In the genomic region with DNA sequence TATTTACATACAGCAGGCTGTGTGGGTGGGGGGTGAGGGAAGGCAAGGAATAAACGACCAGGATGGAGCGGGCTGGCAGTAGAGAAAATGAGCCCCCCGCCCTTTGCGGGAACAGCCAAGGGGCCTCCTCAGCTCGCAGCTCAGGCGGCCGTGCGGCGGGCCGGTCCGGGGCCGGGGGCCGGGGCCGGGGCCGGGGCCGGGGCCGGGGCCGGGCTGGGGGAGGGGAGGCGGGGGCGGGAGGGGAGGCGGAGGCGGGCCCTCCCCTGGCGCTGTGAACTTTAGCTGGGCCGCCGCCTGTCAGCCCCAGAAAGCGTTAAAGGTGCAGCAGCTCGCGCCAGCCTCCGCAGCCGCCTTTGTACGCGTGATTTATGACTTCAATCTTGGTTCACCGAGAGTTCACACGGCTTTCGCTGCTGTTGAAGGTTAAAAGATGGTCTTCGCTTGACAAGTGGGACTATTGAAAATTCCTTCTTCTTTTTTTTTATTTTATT, we compare ENCODE assay signal across 9 cellular contexts. TPM values are rescaled to one million over a fixed set of nuclear protein-coding genes. Genes with fewer than 3 reads are reported as not detected.
DNase-seq lines count a peak whose midpoint lies in the region; ATAC-seq and TF ChIP-seq lines count a peak whose summit lies in the region.
"Had no signal": no experiment of that assay in that cellular context is flagged by ENCODE, and none has a peak within 500 bp of the region (broad histone marks: within the 10 kb centered on the region; RNA-seq: fewer than 3 reads in every experiment).

No MANE protein-coding gene starts in this region.

- ATAC-seq in GM23338 (peak; percentile 56; the same call in 2 of the 3 replicates), GM21528 (IDR thresholded peaks at IDR 0.05; ENCODE audit: low FRiP score, unreplicated experiment) (no peak), PC-3 (no peak), left ventricle myocardium superior (no peak)

- POLR2A ChIA-PET in PC-3 (lab: Charles Lee; ENCODE audit: unreplicated experiment), result no interaction called here

- H3F3A ChIP-seq in GM23338 (replicated peaks; ENCODE audit: low read depth), result 0 out of 2 replicates have a peak, but pooled peaks cover 9% of the 10 kb centered on the region
- no peaks in the 10 kb centered on the region for H3F3A ChIP-seq in PC-3 (ENCODE audit: low read length, unreplicated experiment)

- CTCF ChIA-PET in PC-3 (lab: Charles Lee), result no interaction called here

- H3K79me2 ChIP-seq in GM23338 (replicated peaks; ENCODE audit: insufficient read depth) (no peaks in the 10 kb centered on the region), PC-3 (ENCODE audit: low read length) (no peaks in the 10 kb centered on the region)

- peaks cover 39% of the 10 kb centered on the region for H3K4me1 Mint-ChIP-seq in GM23338
- H3K4me1 Mint-ChIP-seq in T-helper 2 cell treated with Interferon-gamma antibody and Interleukin-4, amounts not matched to agents 5 μg/mL and 100 μg/mL, for 36 hours (ENCODE audit: low read depth), result peaks cover 21% of the 10 kb centered on the region

- H3K9me3 ChIP-seq in PC-3 (ENCODE audit: low read length), result no peaks in the 10 kb centered on the region

- intact Hi-C loops in PC-3 (cut with micrococcal nuclease), result no loop called here
- intact Hi-C loops in left ventricle myocardium superior (cut with micrococcal nuclease), result no loop called here

- peak overlapping the region; percentile 53 for H3K4me3 Mint-ChIP-seq in GM23338
- H3K4me3 Mint-ChIP-seq in T-helper 2 cell treated with Interferon-gamma antibody and Interleukin-4, amounts not matched to agents 5 μg/mL and 100 μg/mL, for 36 hours, result peak overlapping the region; percentile 75

- H3K27ac ChIP-seq in GM23338 (ENCODE audit: low read depth) (no peak overlapping the region), PC-3 (ENCODE audit: low read length) (no peak overlapping the region)

- H3K27me3 ChIP-seq in GM23338 (ENCODE audit: insufficient read depth) (peaks cover 99% of the 10 kb centered on the region), PC-3 (ENCODE audit: low read length) (no peaks in the 10 kb centered on the region; the same call in 1 of the 2 replicates)

- peaks cover 97% of the 10 kb centered on the region for H3K27me3 Mint-ChIP-seq in GM23338 (ENCODE audit: insufficient read depth, low read depth, poor library complexity)
- peaks cover 36% of the 10 kb centered on the region for H3K27me3 Mint-ChIP-seq in T-helper 2 cell treated with Interferon-gamma antibody and Interleukin-4, amounts not matched to agents 5 μg/mL and 100 μg/mL, for 36 hours (ENCODE audit: low read depth)

- H3K36me3 Mint-ChIP-seq in GM23338 (ENCODE audit: low read depth), result no peaks in the 10 kb centered on the region
- peaks cover 5% of the 10 kb centered on the region for H3K36me3 Mint-ChIP-seq in T-helper 2 cell treated with Interferon-gamma antibody and Interleukin-4, amounts not matched to agents 5 μg/mL and 100 μg/mL, for 36 hours (ENCODE audit: low read depth)

- H3K9ac ChIP-seq in PC-3 (ENCODE audit: low read length), result no peak overlapping the region

- H4K20me1 ChIP-seq in GM23338 (replicated peaks; ENCODE audit: insufficient read depth) (no peaks in the 10 kb centered on the region; the same call in 1 of the 2 replicates), PC-3 (ENCODE audit: low read length) (no peaks in the 10 kb centered on the region)

- H3K36me3 ChIP-seq in GM23338 (ENCODE audit: insufficient read depth) (no peaks in the 10 kb centered on the region), PC-3 (ENCODE audit: low read depth, low read length) (no peaks in the 10 kb centered on the region)

- H3K4me1 ChIP-seq in GM23338 (ENCODE audit: insufficient read depth) (peaks cover 43% of the 10 kb centered on the region), PC-3 (ENCODE audit: insufficient read depth, low read length) (no peaks in the 10 kb centered on the region)

- no peak overlapping the region for H3K27ac Mint-ChIP-seq in GM23338
- H3K27ac Mint-ChIP-seq in T-helper 2 cell treated with Interferon-gamma antibody and Interleukin-4, amounts not matched to agents 5 μg/mL and 100 μg/mL, for 36 hours, result peak overlapping the region; percentile 87

- H3K9me3 Mint-ChIP-seq in GM23338, result no peaks in the 10 kb centered on the region; the same call in 2 of the 3 replicates
- no peaks in the 10 kb centered on the region for H3K9me3 Mint-ChIP-seq in T-helper 2 cell treated with Interferon-gamma antibody and Interleukin-4, amounts not matched to agents 5 μg/mL and 100 μg/mL, for 36 hours
- H3K9me3 Mint-ChIP-seq: dendritic cell treated with granulocyte-macrophage colony-stimulating factor and Interleukin-4, amounts not matched to agents 40 ng/mL and 50 ng/mL, for 4 days had no signal

- H3K4me3 ChIP-seq in GM23338, result peak overlapping the region; percentile 41
- no peak overlapping the region for H3K4me3 ChIP-seq in PC-3 (ENCODE audit: low read length)

- no TSS peak for BruUV-seq in PC-3 (replicated peaks; lab: Mats Ljungman, UMichigan)

- H3K9me2 ChIP-seq in GM23338 (ENCODE audit: insufficient read depth), result no peaks in the 10 kb centered on the region
- H3K9me2 ChIP-seq in PC-3 (replicated peaks; ENCODE audit: low read length), result no peaks in the 10 kb centered on the region

- H2AFZ ChIP-seq in GM23338, result no peak overlapping the region
- no peak overlapping the region for H2AFZ ChIP-seq in PC-3 (ENCODE audit: low read length)

- TF ChIP-seq CTCF in GM23338 (conservative IDR thresholded peaks at IDR 0.05; ENCODE audit: low read depth in 2 of 2) (no peak), PC-3 (conservative IDR thresholded peaks at IDR 0.05; ENCODE audit: low read depth, low read length) (no peak)

- peak overlapping the region; percentile 66; the same call in 1 of the 2 replicates for H3K4me2 ChIP-seq in GM23338
- H3K4me2 ChIP-seq in PC-3 (ENCODE audit: low read length), result no peak overlapping the region

- DNase-seq in GM23338 (ENCODE audit: low spot score), result peak; percentile 46
- peak; percentile 15 for DNase-seq in T-helper 2 cell treated with Interferon-gamma antibody and Interleukin-4, amounts not matched to agents 5 μg/mL and 100 μg/mL, for 36 hours (ENCODE audit: low spot score)
- DNase-seq in ecto neural progenitor cell (ENCODE audit: low spot score), result peak; percentile 67
- peak; percentile 7 to 16 for DNase-seq in stimulated activated CD4-positive, alpha-beta T cell treated with anti-CD3 and anti-CD28 coated beads, Interleukin-15, amount 100 ng/mL, for 48 hours (ENCODE audit: low read depth in 2 of 2)
- no peak for DNase-seq in NK-92 treated with Interleukin-12 subunit alpha and Interleukin-12 subunit beta, amount 100 ng/mL, for 24 hours (lab: John Stamatoyannopoulos, UW)
- no peak for DNase-seq in PC-3
- DNase-seq in left ventricle myocardium superior, result no peak

TF ChIP-seq in GM23338, 12 proteins besides CTCF, POLR2A, EP300 and RAD21:
- TF ChIP-seq CREB1 (CRISPR knock-in tag; IDR thresholded peaks at IDR 0.05; ENCODE audit: low read depth) (no peak), JUNB (IDR thresholded peaks at IDR 0.05; ENCODE audit: unreplicated experiment) (no peak), ZNF331 (CRISPR knock-in tag; IDR thresholded peaks at IDR 0.05; ENCODE audit: low read depth) (no peak), POLR2AphosphoS5 (IDR thresholded peaks at IDR 0.05; ENCODE audit: low read depth) (no peak), EZH2 (IDR thresholded peaks at IDR 0.05; ENCODE audit: low read depth, unreplicated experiment) (no peak), STAT1 (IDR thresholded peaks at IDR 0.05; ENCODE audit: unreplicated experiment) (no peak), NANOG (IDR thresholded peaks at IDR 0.05; ENCODE audit: borderline replicate concordance) (no peak), ZNF114 (CRISPR knock-in tag; IDR thresholded peaks at IDR 0.05) (no peak)
- TF ChIP-seq, protein P1, sequence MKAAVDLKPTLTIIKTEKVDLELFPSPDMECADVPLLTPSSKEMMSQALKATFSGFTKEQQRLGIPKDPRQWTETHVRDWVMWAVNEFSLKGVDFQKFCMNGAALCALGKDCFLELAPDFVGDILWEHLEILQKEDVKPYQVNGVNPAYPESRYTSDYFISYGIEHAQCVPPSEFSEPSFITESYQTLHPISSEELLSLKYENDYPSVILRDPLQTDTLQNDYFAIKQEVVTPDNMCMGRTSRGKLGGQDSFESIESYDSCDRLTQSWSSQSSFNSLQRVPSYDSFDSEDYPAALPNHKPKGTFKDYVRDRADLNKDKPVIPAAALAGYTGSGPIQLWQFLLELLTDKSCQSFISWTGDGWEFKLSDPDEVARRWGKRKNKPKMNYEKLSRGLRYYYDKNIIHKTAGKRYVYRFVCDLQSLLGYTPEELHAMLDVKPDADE (IDR thresholded peaks at IDR 0.05), result no peak

RNA-seq across cellular contexts. Expression of gene HOXC4, which starts 28.8 kb away (rescaled TPM):
- total RNA-seq in GM23338 (2014; rRNA removed; shearing (Covaris generic)), result not detected in 2 replicates
- not detected in 2 replicates for polyA plus RNA-seq in GM23338 (2016; fragmentation: Nextera tagmentation; extraction: Ambion mirVana)
- total RNA-seq in PC-3 (2014; rRNA removed) (1.8 and 2.6 TPM in 2 replicates), left ventricle myocardium superior (not detected)

RNA-seq across cellular contexts. Expression of gene HOXC5, which starts 49.6 kb away (rescaled TPM):
- not detected in 2 replicates for total RNA-seq in GM23338 (2014; rRNA removed; shearing (Covaris generic))
- not detected in 2 replicates for polyA plus RNA-seq in GM23338 (2016; fragmentation: Nextera tagmentation; extraction: Ambion mirVana)
- 0.26 and 0.29 TPM in 2 replicates for total RNA-seq in PC-3 (2014; rRNA removed)
- not detected for total RNA-seq in left ventricle myocardium superior

RNA-seq across cellular contexts. Expression of gene HOXC6, which starts 54.2 kb away (rescaled TPM):
- total RNA-seq in GM23338 (2014; rRNA removed; shearing (Covaris generic)), result not detected in 2 replicates
- polyA plus RNA-seq in GM23338 (2016; fragmentation: Nextera tagmentation; extraction: Ambion mirVana), result not detected in 2 replicates
- total RNA-seq in PC-3 (2014; rRNA removed) (2.8 and 5.3 TPM in 2 replicates), left ventricle myocardium superior (0.15 TPM)

Comparison
In these comparisons a context has a peak if more than half of its experiments do, and no peak if none do; other contexts are left out.
1. DNase-seq: peak in GM23338 (single experiment), T-helper 2 cell treated with Interferon-gamma antibody and Interleukin-4, amounts not matched to agents 5 μg/mL and 100 μg/mL, for 36 hours (single experiment), ecto neural progenitor cell (single experiment) and stimulated activated CD4-positive, alpha-beta T cell treated with anti-CD3 and anti-CD28 coated beads, Interleukin-15, amount 100 ng/mL, for 48 hours (2 of 2); none in NK-92 treated with Interleukin-12 subunit alpha and Interleukin-12 subunit beta, amount 100 ng/mL, for 24 hours (single experiment), PC-3 (single experiment) and left ventricle myocardium superior (single experiment).